ENCODE assay signal across 8 cellular contexts in the genomic region with DNA sequence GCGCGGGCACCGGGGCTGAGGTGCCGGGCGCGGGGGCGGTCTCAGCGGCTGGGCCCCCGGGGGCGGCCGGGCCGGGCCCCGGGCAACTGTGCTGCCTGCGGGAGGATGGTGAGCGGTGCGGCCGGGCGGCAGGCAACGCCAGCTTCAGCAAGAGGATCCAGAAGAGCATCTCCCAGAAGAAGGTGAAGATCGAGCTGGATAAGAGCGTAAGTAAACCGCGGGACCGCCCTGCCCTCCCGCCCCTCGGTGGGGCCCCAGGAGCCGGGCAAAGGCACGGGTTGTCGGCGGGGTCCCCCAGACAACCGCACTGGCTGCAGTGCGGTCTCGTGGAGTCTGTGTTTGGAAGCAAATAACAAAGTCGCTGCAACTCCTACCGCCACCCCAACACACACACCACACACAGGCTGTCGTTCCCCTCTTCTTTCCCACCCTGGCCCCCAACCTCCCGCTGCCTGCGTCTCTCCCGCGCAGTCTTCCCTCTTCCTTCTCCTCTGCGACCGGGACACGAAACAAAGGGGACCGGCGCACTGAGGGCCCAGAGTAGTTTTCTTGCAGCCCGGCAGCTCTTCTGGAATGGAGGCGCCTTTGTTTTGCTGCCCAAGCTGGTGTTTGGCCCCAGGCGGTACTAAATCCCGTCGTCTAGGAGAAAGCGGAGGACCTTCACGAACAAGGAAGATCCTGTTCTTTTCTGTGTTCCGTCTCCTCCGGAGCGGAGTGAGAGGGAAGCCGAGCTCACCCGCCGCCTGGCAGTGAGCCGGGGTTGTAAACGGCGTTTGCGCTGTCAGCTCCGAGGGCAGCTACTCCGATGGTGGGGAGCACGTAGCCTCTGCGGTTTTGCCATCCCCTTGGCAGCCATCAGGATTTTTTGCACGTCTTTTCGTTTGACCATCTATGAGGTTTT. TPM values are rescaled to one million over a fixed set of nuclear protein-coding genes. Genes with fewer than 3 reads are reported as not detected.
A peak's percentile ranks its signal among the peaks of the same experiment; 100 is the strongest.
DNase-seq lines count a peak whose midpoint lies in the region; ATAC-seq and TF ChIP-seq lines count a peak whose summit lies in the region.

No MANE protein-coding gene starts in this region.

- peak; percentile 15 for ATAC-seq in HCT116

- intact Hi-C loops in HCT116 (cut with micrococcal nuclease) = loop anchor here (2.0 kb wide), 1 partner anchor 37 kb away; a partner anchor contains a TSS

- in situ Hi-C loops in astrocyte of the spinal cord (cut with HindIII; ENCODE audit: low sequenced_read_pairs) = no loop called here

- CTCF ChIA-PET in HCT116 (lab: Charles Lee) = interaction anchor here (0.9 to 2.0 kb wide), 4 partner anchors 49 to 358 kb away, joined by 3 to 13 read pairs (median 4); no protein-coding TSS in a partner anchor

- TF ChIP-seq RAD21 in HCT116 (IDR thresholded peaks at IDR 0.05; ENCODE audit: low read depth) = no peak

- H2AFZ ChIP-seq in HCT116 (ENCODE audit: low read depth, low read length, poor library complexity, severe bottlenecking) (no peak overlapping the region), Loucy (ENCODE audit: low read length) (peak overlapping the region; percentile 69; the same call in 1 of the 2 replicates)

- H3K9me2 ChIP-seq in HCT116 (ENCODE audit: insufficient read depth) (no peaks in the 10 kb centered on the region), Loucy (replicated peaks; ENCODE audit: low read depth, low read length) (no peaks in the 10 kb centered on the region)

- BruUV-seq in HCT116 (replicated peaks; lab: Mats Ljungman, UMichigan) = TSS peak; percentile 42

- H3K36me3 ChIP-seq in HCT116 (ENCODE audit: control insufficient read depth in 1 of 2, insufficient read depth in 2 of 2, low read length in 2 of 2) (0 out of 4 replicates have a peak, but pooled peaks cover 0 to 2% of the 10 kb centered on the region in 2 experiments), Loucy (ENCODE audit: insufficient read depth, low read length) (no peaks in the 10 kb centered on the region)

- H3F3A ChIP-seq in Loucy (ENCODE audit: low read depth) = no peaks in the 10 kb centered on the region

- peak overlapping the region; percentile 60 for H3K9ac ChIP-seq in HCT116 (ENCODE audit: low read length)
- H3K9ac ChIP-seq in Loucy (ENCODE audit: low read depth, low read length, poor library complexity, severe bottlenecking) = peak overlapping the region; percentile 98

- H3K27me3 ChIP-seq in HCT116 (ENCODE audit: insufficient read depth, low read length) (no peaks in the 10 kb centered on the region), Loucy (ENCODE audit: insufficient read depth, low read length, poor library complexity, severe bottlenecking) (no peaks in the 10 kb centered on the region)

- POLR2A ChIA-PET in HCT116 (lab: Charles Lee) = interaction anchor here (0.6 to 3.7 kb wide), 3 partner anchors 12 to 38 kb away, joined by 3 to 54 read pairs (median 5); a partner anchor contains a TSS

- H3K4me1 ChIP-seq in HCT116 (ENCODE audit: control insufficient read depth in 1 of 2, insufficient read depth in 2 of 2, low read length in 2 of 2) (peaks cover 0 to 19% of the 10 kb centered on the region in 2 experiments; a peak in 3 of 4 replicates), Loucy (ENCODE audit: insufficient read depth, low read length, poor library complexity, severe bottlenecking) (peaks cover 48% of the 10 kb centered on the region)

- DNase-seq in GM12865 (ENCODE audit: low read depth) (peak; percentile 65), HCT116 (ENCODE audit: low read depth, low spot score) (no peak), T-helper 22 cell (ENCODE audit: low read depth) (peak; percentile 29), astrocyte of the spinal cord (ENCODE audit: low read depth, low spot score) (peak; percentile 81), hypothalamus (lab: John Stamatoyannopoulos, UW) (peak in 50 of 51 donors; percentile 16 to 85 (median 67)), retina (peak; percentile 92), NCI-H128 (lab: John Stamatoyannopoulos, UW; ENCODE audit: unreplicated experiment) (no peak)

- H3K4me2 ChIP-seq in HCT116 (ENCODE audit: low read length) (peak overlapping the region; percentile 98), Loucy (ENCODE audit: low read depth, low read length, poor library complexity, severe bottlenecking) (peak overlapping the region; percentile 80)

- no peaks in the 10 kb centered on the region for H3K79me2 ChIP-seq in HCT116 (ENCODE audit: insufficient read depth, low read length)
- H3K79me2 ChIP-seq in Loucy (ENCODE audit: insufficient read depth, low read length) = peaks cover 85% of the 10 kb centered on the region

- H3K4me3 ChIP-seq in GM12865 (ENCODE audit: low read depth, low read length) (peak overlapping the region; percentile 90), HCT116 (replicated peaks in 1 of 2; ENCODE audit: low read depth in 1 of 2, low read length in 2 of 2) (peak overlapping the region; percentile 81 to 86), Loucy (ENCODE audit: low read length, poor library complexity, severe bottlenecking) (peak overlapping the region; percentile 98), astrocyte of the spinal cord (ENCODE audit: low read depth, low read length) (peak overlapping the region; percentile 85)

- TF ChIP-seq POLR2A in HCT116 (IDR thresholded peaks at IDR 0.05; ENCODE audit: borderline replicate concordance, extremely low read depth, insufficient read depth, insufficient read length) = no peak

- H4K20me1 ChIP-seq in HCT116 (ENCODE audit: insufficient read depth) (no peaks in the 10 kb centered on the region; the same call in 1 of the 2 replicates), Loucy (ENCODE audit: insufficient read depth, low read length, poor library complexity, severe bottlenecking) (peaks cover 40% of the 10 kb centered on the region)

- peak overlapping the region; percentile 52 for H3K27ac ChIP-seq in HCT116 (ENCODE audit: low read depth, low read length)

- TF ChIP-seq CTCF in GM12865 (IDR thresholded peaks at IDR 0.05; ENCODE audit: insufficient read depth, low read depth, low read length, missing control alignments) (no peak), HCT116 (IDR thresholded peaks at IDR 0.05 in 2 of 3, conservative IDR thresholded peaks at IDR 0.05 in 1 of 3; ENCODE audit: borderline replicate concordance in 1 of 3, insufficient read depth in 1 of 3, low read depth in 2 of 3, low read length in 2 of 3) (no peak), Loucy (conservative IDR thresholded peaks at IDR 0.05; ENCODE audit: low read length) (no peak), astrocyte of the spinal cord (IDR thresholded peaks at IDR 0.05; ENCODE audit: low read depth, low read length) (no peak)

- no peaks in the 10 kb centered on the region for H3K9me3 ChIP-seq in HCT116 (ENCODE audit: control insufficient read depth in 1 of 2, insufficient read depth in 1 of 2, low read depth in 1 of 2, low read length in 2 of 2)
- no peaks in the 10 kb centered on the region for H3K9me3 ChIP-seq in Loucy (ENCODE audit: insufficient read depth, low read depth, low read length)

- RAD21 ChIA-PET in HCT116 (lab: Charles Lee; ENCODE audit: low non-redundant PET in 1 of 2, low total read pairs in 2 of 2, uncharacterized antibody in 2 of 2, unreplicated experiment in 2 of 2) = interaction anchor here in 1 of 2 experiments (0.7 to 1.4 kb wide), 3 partner anchors 13 to 36 kb away, joined by 3 to 5 read pairs (median 3); no protein-coding TSS in a partner anchor

TF ChIP-seq in HCT116, 20 proteins besides CTCF, POLR2A, EP300 and RAD21:
- TF ChIP-seq ZFX (IDR thresholded peaks at IDR 0.05) = peak; percentile 56
- TF ChIP-seq ZNF274 (IDR thresholded peaks at IDR 0.05; ENCODE audit: low read depth, low read length) = no peak
TF ChIP-seq in HCT116: peak in this region for 1.

RNA-seq across cellular contexts. Expression of a gene that starts 0.8 kb away (rescaled TPM):
- total RNA-seq in HCT116 (2021; ENCODE audit: unreplicated experiment) = 12.0 TPM
- 13.5 and 14.3 TPM in 2 replicates for polyA plus RNA-seq in HCT116 (2012)

RNA-seq across cellular contexts. Expression of a gene that starts 27.4 kb away (rescaled TPM):
- not detected for total RNA-seq in HCT116 (2021; ENCODE audit: unreplicated experiment)
- 0.01 TPM in 1 of 2 replicates, not detected in the other for polyA plus RNA-seq in HCT116 (2012)

RNA-seq across cellular contexts. Expression of a gene that starts 37.4 kb away (rescaled TPM):
- total RNA-seq in HCT116 (2021; ENCODE audit: unreplicated experiment) = 388 TPM
- polyA plus RNA-seq in HCT116 (2012) = 314 and 411 TPM in 2 replicates

Comparison
In these comparisons a context has a peak if more than half of its experiments do, and no peak if none do; other contexts are left out.
1. DNase-seq: peak in GM12865 (single experiment), T-helper 22 cell (single experiment), astrocyte of the spinal cord (single experiment), hypothalamus (50 of 51) and retina (single experiment); none in HCT116 (single experiment) and NCI-H128 (single experiment).
2. Peak in every context shown above with its lines, with median percentiles within 50 percentile points of each other: H3K4me3 ChIP-seq.